In the genomic region with DNA sequence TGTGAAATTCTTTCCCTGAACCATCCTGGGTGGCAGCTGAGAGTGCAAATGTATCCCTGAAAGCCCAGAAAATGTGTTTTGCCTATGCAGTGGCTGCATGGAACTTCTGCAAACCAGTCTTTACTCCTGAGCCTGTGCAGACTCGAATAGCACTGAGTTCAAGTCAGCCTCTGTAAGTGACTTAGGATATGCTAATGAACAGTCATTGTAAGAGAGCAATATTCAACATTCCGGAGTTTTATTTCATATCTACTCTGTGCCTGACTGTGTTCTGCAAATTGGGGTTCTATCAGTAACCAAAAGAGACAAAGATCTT, we compare ENCODE assay signal across 9 cellular contexts.
DNase-seq lines count a peak whose midpoint lies in the region; ATAC-seq and TF ChIP-seq lines count a peak whose summit lies in the region.
"Had no signal": no experiment of that assay in that cellular context is flagged by ENCODE, and none has a peak within 500 bp of the region (broad histone marks: within the 10 kb centered on the region; RNA-seq: fewer than 3 reads in every experiment).

No MANE protein-coding gene starts in this region.

- no peaks in the 10 kb centered on the region for H3K27me3 Mint-ChIP-seq in nephron progenitor cell (ENCODE audit: low read depth, poor library complexity)

- peak overlapping the region; percentile 47; the same call in 1 of the 2 replicates for H3K9ac ChIP-seq in KMS-11

- CTCF ChIA-PET in AG04449 (lab: Yijun Ruan, JAX) = interaction anchor here (1.0 kb wide), 1 partner anchor 1357 kb away, joined by 3 read pairs; no protein-coding TSS in a partner anchor

- peaks cover 49% of the 10 kb centered on the region for H3K4me1 Mint-ChIP-seq in nephron progenitor cell

- H3K9me3 Mint-ChIP-seq in nephron progenitor cell = peaks cover 14% of the 10 kb centered on the region

- H3K27ac Mint-ChIP-seq in nephron progenitor cell = peak overlapping the region; percentile 98

- no peaks in the 10 kb centered on the region for H3K36me3 ChIP-seq in KMS-11 (ENCODE audit: insufficient read depth)
- peaks cover 3% of the 10 kb centered on the region for H3K36me3 ChIP-seq in H7 (replicated peaks; ENCODE audit: control insufficient read depth, insufficient read depth, low read length)

- peak overlapping the region; percentile 61 for H2AFZ ChIP-seq in KMS-11 (ENCODE audit: low read depth)

- peak overlapping the region; percentile 78 for H3K27ac ChIP-seq in KMS-11
- H3K27ac ChIP-seq in dorsolateral prefrontal cortex = peak overlapping the region in 54 of 59 donors; percentile 3 to 89 (median 68)

- no peak for ATAC-seq in GM21619 (IDR thresholded peaks at IDR 0.05; ENCODE audit: unreplicated experiment)

- peaks cover 33% of the 10 kb centered on the region for H3K36me3 Mint-ChIP-seq in nephron progenitor cell (ENCODE audit: low read depth)

- DNase-seq in AG04449 (ENCODE audit: low read depth, low spot score) = no peak
- DNase-seq in dorsolateral prefrontal cortex = peak in 1 of 10 donors; percentile 18
- no peak for DNase-seq in nephron progenitor cell
- DNase-seq in KG1 (lab: John Stamatoyannopoulos, UW) = no peak
- no peak for DNase-seq in HUDEP-2 (lab: John Stamatoyannopoulos, UW; ENCODE audit: unreplicated experiment in 76 of 76)
- no peak for DNase-seq in H7
- DNase-seq: activated gamma-delta T cell treated with Interleukin-2 at 50 U/mL for 16 hours had no signal

- H3K4me3 ChIP-seq in AG04449 (ENCODE audit: low read depth, low read length) (peak overlapping the region; percentile 21), KMS-11 (IDR thresholded peaks at IDR 0.05; ENCODE audit: insufficient read depth, low read depth, low read length) (peak overlapping the region; percentile 52), dorsolateral prefrontal cortex (peak overlapping the region in 12 of 59 donors; percentile 8 to 38 (median 24)), H7 (ENCODE audit: insufficient read depth, low read depth, low read length) (no peak overlapping the region)

- POLR2A ChIA-PET in AG04449 (lab: Yijun Ruan, JAX) = interaction anchor here (0.5 to 1.9 kb wide), 2 partner anchors 39 to 98 kb away, joined by 3 to 18 read pairs; no protein-coding TSS in a partner anchor

- intact Hi-C loops in dorsolateral prefrontal cortex (cut with DNase I) = no loop called here

- H3K4me1 ChIP-seq in KMS-11 (ENCODE audit: low read depth, poor library complexity, severe bottlenecking) = peaks cover 32% of the 10 kb centered on the region

- H4K20me1 ChIP-seq in KMS-11 (ENCODE audit: insufficient read depth) = no peaks in the 10 kb centered on the region

- H3K79me2 ChIP-seq in KMS-11 (ENCODE audit: insufficient read depth, low read depth) = no peaks in the 10 kb centered on the region

- no peaks in the 10 kb centered on the region for H3K27me3 ChIP-seq in KMS-11 (ENCODE audit: insufficient read depth, low read depth)
- no peaks in the 10 kb centered on the region for H3K27me3 ChIP-seq in dorsolateral prefrontal cortex
- no peaks in the 10 kb centered on the region for H3K27me3 ChIP-seq in H7 (ENCODE audit: control insufficient read depth, insufficient read depth, low read length)

- TF ChIP-seq CTCF in AG04449 (IDR thresholded peaks at IDR 0.05; ENCODE audit: insufficient read depth, low read length, missing control alignments) (no peak), KMS-11 (conservative IDR thresholded peaks at IDR 0.05; ENCODE audit: low read depth, low read length) (no peak), dorsolateral prefrontal cortex (IDR thresholded peaks at IDR 0.05 in 54 of 56, conservative IDR thresholded peaks at IDR 0.05 in 2 of 56; ENCODE audit: low read depth in 1 of 56, partially characterized antibody in 56 of 56) (no peak), nephron progenitor cell (IDR thresholded peaks at IDR 0.05) (no peak)

- H3K4me3 Mint-ChIP-seq in nephron progenitor cell = no peak overlapping the region

- H3K4me2 ChIP-seq in KMS-11 = peak overlapping the region; percentile 74
